ENCODE assay signal across 1 cellular context in the genomic region with DNA sequence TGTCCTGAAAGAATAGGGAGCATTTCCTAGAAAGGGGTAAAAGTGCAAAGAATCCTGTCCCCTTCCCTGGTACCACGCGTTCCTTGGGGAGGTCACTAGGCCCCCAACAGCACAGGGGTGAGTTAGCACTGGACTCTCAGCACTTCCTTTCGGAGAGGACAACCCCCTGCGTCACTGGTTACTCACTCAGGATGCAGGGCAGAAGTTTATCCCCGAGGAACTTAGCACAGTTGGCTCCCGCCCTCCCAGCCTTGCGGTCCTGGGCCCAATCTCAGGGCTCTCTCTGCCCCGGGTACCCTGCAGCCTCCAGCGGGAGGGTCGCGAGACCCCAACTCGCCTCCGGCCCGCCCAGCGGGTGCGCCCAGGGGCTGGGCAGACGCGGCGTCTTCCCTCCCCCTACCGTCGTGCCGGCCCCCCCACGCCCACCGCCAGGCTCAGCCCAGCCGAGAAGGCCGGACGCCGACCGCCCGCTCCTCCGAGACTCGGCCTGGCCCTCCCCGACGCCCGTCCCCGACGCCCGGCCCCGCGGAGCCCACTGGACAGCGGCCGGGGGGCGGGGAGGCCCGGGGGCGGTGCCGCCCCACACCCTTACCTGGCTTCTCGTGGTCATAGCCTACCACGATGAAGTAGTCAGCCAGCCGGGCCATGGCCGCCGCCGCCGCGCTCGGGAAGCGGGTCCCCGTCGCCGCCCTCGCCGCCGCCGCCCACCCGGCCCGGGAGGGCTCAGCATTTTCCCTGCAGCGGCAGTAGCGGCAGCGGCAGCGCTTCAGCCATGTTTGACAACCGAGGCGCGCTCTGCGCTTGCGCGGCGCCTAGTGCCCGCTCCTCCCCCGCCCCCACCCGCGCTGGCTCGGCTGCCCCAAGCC.
TF ChIP-seq lines count a peak whose summit lies in the region.

A gene (minus strand): TSS at position 797 of the 866 bp plus-strand sequence. CDS start 150 bp downstream, at position 647.

TF ChIP-seq in K562, 482 proteins besides CTCF, POLR2A, EP300 and RAD21 (continued from another document and continues in another):
- TF ChIP-seq, protein P1, sequence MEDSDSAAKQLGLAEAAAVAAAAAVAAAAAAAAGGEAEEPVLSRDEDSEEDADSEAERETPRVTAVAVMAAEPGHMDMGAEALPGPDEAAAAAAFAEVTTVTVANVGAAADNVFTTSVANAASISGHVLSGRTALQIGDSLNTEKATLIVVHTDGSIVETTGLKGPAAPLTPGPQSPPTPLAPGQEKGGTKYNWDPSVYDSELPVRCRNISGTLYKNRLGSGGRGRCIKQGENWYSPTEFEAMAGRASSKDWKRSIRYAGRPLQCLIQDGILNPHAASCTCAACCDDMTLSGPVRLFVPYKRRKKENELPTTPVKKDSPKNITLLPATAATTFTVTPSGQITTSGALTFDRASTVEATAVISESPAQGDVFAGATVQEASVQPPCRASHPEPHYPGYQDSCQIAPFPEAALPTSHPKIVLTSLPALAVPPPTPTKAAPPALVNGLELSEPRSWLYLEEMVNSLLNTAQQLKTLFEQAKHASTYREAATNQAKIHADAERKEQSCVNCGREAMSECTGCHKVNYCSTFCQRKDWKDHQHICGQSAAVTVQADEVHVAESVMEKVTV (CRISPR knock-in tag; IDR thresholded peaks at IDR 0.05), result no peak
- TF ChIP-seq ZC3H4 (CRISPR knock-in tag; IDR thresholded peaks at IDR 0.05; ENCODE audit: borderline replicate concordance) (no peak), BACH1 (tag; IDR thresholded peaks at IDR 0.05) (no peak), ZKSCAN3 (CRISPR knock-in tag; IDR thresholded peaks at IDR 0.05) (no peak), NFXL1 (CRISPR knock-in tag; IDR thresholded peaks at IDR 0.05) (no peak), MECOM (CRISPR knock-in tag; IDR thresholded peaks at IDR 0.05) (no peak), ZNF436 (CRISPR knock-in tag; IDR thresholded peaks at IDR 0.05) (no peak), ZNF316 (IDR thresholded peaks at IDR 0.05) (no peak), CBX3 (IDR thresholded peaks at IDR 0.05; ENCODE audit: borderline replicate concordance in 1 of 2, low read length in 2 of 2) (no peak), ZNF12 (CRISPR knock-in tag; IDR thresholded peaks at IDR 0.05) (no peak; the same call in 1 of the 2 replicates), SIN3B (IDR thresholded peaks at IDR 0.05; ENCODE audit: low read depth) (no peak), RBM15 (IDR thresholded peaks at IDR 0.05; ENCODE audit: insufficient read depth, low read length) (no peak), DIDO1 (tag; IDR thresholded peaks at IDR 0.05; ENCODE audit: low read depth) (no peak), KHSRP (IDR thresholded peaks at IDR 0.05) (no peak), ZNF282 (CRISPR knock-in tag; IDR thresholded peaks at IDR 0.05) (no peak), ZC3H11A (IDR thresholded peaks at IDR 0.05; ENCODE audit: low read depth, low read length) (no peak), NCOR1 (IDR thresholded peaks at IDR 0.05) (no peak), ESRRB (CRISPR knock-in tag; IDR thresholded peaks at IDR 0.05; ENCODE audit: borderline replicate concordance) (no peak), RBFOX2 (IDR thresholded peaks at IDR 0.05; ENCODE audit: low read depth, low read length) (peak; percentile 69), ZNF551 (CRISPR knock-in tag; IDR thresholded peaks at IDR 0.05) (no peak), TCFL5 (CRISPR knock-in tag; conservative IDR thresholded peaks at IDR 0.05) (no peak), SIRT6 (IDR thresholded peaks at IDR 0.05; ENCODE audit: low read depth, low read length) (no peak), ZNF263 (CRISPR knock-in tag; IDR thresholded peaks at IDR 0.05; ENCODE audit: borderline replicate concordance) (no peak), LEF1 (IDR thresholded peaks at IDR 0.05) (no peak), NFATC3 (IDR thresholded peaks at IDR 0.05) (no peak), ZNF324 (CRISPR knock-in tag; IDR thresholded peaks at IDR 0.05) (no peak), ZNF175 (CRISPR knock-in tag; IDR thresholded peaks at IDR 0.05; ENCODE audit: low read depth) (no peak), HDAC2 (IDR thresholded peaks at IDR 0.05) (no peak; the same call in 1 of the 2 replicates), FOXA3 (CRISPR knock-in tag; conservative IDR thresholded peaks at IDR 0.05 in 1 of 2, IDR thresholded peaks at IDR 0.05 in 1 of 2) (no peak), ETV1 (tag; conservative IDR thresholded peaks at IDR 0.05; ENCODE audit: low read depth) (peak; percentile 41; the same call in 1 of the 2 replicates), NCOA6 (IDR thresholded peaks at IDR 0.05) (peak; percentile 75), SOX6 (IDR thresholded peaks at IDR 0.05) (no peak), CHCHD3 (CRISPR knock-in tag; IDR thresholded peaks at IDR 0.05) (no peak), SP1 (CRISPR knock-in tag; IDR thresholded peaks at IDR 0.05) (no peak), ESRRA (IDR thresholded peaks at IDR 0.05; ENCODE audit: borderline replicate concordance, low read depth) (no peak), ZNF197 (CRISPR knock-in tag; IDR thresholded peaks at IDR 0.05; ENCODE audit: low read depth) (no peak), ZNF766 (CRISPR knock-in tag; conservative IDR thresholded peaks at IDR 0.05) (no peak)
- TF ChIP-seq, protein P2, sequence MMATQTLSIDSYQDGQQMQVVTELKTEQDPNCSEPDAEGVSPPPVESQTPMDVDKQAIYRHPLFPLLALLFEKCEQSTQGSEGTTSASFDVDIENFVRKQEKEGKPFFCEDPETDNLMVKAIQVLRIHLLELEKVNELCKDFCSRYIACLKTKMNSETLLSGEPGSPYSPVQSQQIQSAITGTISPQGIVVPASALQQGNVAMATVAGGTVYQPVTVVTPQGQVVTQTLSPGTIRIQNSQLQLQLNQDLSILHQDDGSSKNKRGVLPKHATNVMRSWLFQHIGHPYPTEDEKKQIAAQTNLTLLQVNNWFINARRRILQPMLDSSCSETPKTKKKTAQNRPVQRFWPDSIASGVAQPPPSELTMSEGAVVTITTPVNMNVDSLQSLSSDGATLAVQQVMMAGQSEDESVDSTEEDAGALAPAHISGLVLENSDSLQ (IDR thresholded peaks at IDR 0.05), result no peak
- TF ChIP-seq, protein P3, sequence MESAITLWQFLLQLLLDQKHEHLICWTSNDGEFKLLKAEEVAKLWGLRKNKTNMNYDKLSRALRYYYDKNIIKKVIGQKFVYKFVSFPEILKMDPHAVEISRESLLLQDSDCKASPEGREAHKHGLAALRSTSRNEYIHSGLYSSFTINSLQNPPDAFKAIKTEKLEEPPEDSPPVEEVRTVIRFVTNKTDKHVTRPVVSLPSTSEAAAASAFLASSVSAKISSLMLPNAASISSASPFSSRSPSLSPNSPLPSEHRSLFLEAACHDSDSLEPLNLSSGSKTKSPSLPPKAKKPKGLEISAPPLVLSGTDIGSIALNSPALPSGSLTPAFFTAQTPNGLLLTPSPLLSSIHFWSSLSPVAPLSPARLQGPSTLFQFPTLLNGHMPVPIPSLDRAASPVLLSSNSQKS (CRISPR knock-in tag; IDR thresholded peaks at IDR 0.05), result no peak
- TF ChIP-seq, protein P4, sequence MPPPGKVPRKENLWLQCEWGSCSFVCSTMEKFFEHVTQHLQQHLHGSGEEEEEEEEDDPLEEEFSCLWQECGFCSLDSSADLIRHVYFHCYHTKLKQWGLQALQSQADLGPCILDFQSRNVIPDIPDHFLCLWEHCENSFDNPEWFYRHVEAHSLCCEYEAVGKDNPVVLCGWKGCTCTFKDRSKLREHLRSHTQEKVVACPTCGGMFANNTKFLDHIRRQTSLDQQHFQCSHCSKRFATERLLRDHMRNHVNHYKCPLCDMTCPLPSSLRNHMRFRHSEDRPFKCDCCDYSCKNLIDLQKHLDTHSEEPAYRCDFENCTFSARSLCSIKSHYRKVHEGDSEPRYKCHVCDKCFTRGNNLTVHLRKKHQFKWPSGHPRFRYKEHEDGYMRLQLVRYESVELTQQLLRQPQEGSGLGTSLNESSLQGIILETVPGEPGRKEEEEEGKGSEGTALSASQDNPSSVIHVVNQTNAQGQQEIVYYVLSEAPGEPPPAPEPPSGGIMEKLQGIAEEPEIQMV (tag; conservative IDR thresholded peaks at IDR 0.05; ENCODE audit: low read depth), result no peak
- TF ChIP-seq, protein P5, sequence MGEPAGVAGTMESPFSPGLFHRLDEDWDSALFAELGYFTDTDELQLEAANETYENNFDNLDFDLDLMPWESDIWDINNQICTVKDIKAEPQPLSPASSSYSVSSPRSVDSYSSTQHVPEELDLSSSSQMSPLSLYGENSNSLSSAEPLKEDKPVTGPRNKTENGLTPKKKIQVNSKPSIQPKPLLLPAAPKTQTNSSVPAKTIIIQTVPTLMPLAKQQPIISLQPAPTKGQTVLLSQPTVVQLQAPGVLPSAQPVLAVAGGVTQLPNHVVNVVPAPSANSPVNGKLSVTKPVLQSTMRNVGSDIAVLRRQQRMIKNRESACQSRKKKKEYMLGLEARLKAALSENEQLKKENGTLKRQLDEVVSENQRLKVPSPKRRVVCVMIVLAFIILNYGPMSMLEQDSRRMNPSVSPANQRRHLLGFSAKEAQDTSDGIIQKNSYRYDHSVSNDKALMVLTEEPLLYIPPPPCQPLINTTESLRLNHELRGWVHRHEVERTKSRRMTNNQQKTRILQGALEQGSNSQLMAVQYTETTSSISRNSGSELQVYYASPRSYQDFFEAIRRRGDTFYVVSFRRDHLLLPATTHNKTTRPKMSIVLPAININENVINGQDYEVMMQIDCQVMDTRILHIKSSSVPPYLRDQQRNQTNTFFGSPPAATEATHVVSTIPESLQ (CRISPR knock-in tag; IDR thresholded peaks at IDR 0.05), result no peak
- TF ChIP-seq, protein P6, sequence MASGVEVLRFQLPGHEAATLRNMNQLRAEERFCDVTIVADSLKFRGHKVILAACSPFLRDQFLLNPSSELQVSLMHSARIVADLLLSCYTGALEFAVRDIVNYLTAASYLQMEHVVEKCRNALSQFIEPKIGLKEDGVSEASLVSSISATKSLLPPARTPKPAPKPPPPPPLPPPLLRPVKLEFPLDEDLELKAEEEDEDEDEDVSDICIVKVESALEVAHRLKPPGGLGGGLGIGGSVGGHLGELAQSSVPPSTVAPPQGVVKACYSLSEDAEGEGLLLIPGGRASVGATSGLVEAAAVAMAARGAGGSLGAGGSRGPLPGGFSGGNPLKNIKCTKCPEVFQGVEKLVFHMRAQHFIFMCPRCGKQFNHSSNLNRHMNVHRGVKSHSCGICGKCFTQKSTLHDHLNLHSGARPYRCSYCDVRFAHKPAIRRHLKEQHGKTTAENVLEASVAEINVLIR (CRISPR knock-in tag; IDR thresholded peaks at IDR 0.05), result no peak
- TF ChIP-seq, protein P7, sequence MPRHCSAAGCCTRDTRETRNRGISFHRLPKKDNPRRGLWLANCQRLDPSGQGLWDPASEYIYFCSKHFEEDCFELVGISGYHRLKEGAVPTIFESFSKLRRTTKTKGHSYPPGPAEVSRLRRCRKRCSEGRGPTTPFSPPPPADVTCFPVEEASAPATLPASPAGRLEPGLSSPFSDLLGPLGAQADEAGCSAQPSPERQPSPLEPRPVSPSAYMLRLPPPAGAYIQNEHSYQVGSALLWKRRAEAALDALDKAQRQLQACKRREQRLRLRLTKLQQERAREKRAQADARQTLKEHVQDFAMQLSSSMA (CRISPR knock-in tag; IDR thresholded peaks at IDR 0.05), result no peak
- TF ChIP-seq, protein P8, sequence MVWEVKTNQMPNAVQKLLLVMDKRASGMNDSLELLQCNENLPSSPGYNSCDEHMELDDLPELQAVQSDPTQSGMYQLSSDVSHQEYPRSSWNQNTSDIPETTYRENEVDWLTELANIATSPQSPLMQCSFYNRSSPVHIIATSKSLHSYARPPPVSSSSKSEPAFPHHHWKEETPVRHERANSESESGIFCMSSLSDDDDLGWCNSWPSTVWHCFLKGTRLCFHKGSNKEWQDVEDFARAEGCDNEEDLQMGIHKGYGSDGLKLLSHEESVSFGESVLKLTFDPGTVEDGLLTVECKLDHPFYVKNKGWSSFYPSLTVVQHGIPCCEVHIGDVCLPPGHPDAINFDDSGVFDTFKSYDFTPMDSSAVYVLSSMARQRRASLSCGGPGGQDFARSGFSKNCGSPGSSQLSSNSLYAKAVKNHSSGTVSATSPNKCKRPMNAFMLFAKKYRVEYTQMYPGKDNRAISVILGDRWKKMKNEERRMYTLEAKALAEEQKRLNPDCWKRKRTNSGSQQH (CRISPR knock-in tag; IDR thresholded peaks at IDR 0.05), result no peak
- TF ChIP-seq, protein P9, sequence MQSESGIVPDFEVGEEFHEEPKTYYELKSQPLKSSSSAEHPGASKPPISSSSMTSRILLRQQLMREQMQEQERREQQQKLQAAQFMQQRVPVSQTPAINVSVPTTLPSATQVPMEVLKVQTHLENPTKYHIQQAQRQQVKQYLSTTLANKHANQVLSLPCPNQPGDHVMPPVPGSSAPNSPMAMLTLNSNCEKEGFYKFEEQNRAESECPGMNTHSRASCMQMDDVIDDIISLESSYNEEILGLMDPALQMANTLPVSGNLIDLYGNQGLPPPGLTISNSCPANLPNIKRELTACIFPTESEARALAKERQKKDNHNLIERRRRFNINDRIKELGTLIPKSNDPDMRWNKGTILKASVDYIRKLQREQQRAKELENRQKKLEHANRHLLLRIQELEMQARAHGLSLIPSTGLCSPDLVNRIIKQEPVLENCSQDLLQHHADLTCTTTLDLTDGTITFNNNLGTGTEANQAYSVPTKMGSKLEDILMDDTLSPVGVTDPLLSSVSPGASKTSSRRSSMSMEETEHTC (IDR thresholded peaks at IDR 0.05), result no peak
- TF ChIP-seq, protein P10, sequence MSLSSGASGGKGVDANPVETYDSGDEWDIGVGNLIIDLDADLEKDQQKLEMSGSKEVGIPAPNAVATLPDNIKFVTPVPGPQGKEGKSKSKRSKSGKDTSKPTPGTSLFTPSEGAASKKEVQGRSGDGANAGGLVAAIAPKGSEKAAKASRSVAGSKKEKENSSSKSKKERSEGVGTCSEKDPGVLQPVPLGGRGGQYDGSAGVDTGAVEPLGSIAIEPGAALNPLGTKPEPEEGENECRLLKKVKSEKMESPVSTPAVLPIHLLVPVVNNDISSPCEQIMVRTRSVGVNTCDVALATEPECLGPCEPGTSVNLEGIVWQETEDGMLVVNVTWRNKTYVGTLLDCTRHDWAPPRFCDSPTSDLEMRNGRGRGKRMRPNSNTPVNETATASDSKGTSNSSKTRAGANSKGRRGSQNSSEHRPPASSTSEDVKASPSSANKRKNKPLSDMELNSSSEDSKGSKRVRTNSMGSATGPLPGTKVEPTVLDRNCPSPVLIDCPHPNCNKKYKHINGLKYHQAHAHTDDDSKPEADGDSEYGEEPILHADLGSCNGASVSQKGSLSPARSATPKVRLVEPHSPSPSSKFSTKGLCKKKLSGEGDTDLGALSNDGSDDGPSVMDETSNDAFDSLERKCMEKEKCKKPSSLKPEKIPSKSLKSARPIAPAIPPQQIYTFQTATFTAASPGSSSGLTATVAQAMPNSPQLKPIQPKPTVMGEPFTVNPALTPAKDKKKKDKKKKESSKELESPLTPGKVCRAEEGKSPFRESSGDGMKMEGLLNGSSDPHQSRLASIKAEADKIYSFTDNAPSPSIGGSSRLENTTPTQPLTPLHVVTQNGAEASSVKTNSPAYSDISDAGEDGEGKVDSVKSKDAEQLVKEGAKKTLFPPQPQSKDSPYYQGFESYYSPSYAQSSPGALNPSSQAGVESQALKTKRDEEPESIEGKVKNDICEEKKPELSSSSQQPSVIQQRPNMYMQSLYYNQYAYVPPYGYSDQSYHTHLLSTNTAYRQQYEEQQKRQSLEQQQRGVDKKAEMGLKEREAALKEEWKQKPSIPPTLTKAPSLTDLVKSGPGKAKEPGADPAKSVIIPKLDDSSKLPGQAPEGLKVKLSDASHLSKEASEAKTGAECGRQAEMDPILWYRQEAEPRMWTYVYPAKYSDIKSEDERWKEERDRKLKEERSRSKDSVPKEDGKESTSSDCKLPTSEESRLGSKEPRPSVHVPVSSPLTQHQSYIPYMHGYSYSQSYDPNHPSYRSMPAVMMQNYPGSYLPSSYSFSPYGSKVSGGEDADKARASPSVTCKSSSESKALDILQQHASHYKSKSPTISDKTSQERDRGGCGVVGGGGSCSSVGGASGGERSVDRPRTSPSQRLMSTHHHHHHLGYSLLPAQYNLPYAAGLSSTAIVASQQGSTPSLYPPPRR (CRISPR knock-in tag; IDR thresholded peaks at IDR 0.05; ENCODE audit: borderline replicate concordance), result no peak
- TF ChIP-seq, protein P11, sequence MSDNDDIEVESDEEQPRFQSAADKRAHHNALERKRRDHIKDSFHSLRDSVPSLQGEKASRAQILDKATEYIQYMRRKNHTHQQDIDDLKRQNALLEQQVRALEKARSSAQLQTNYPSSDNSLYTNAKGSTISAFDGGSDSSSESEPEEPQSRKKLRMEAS (CRISPR knock-in tag; IDR thresholded peaks at IDR 0.05), result no peak
